1 cellular context compared by ENCODE assay signal in genomic region chr4:87911252-87911774, GRCh38.
TF ChIP-seq lines count a peak whose summit lies in the region.

No MANE protein-coding gene starts in this region.

TF ChIP-seq in HepG2, 621 proteins besides CTCF, POLR2A, EP300 and RAD21 (continued from another document and continues in another):
- TF ChIP-seq ZNF503 (CRISPR knock-in tag; IDR thresholded peaks at IDR 0.05), result peak; percentile 89
- TF ChIP-seq ZSCAN9 (CRISPR knock-in tag; IDR thresholded peaks at IDR 0.05; ENCODE audit: borderline replicate concordance), result peak; percentile 52; the same call in 1 of the 2 replicates
- TF ChIP-seq MBD4 (IDR thresholded peaks at IDR 0.05; ENCODE audit: borderline replicate concordance, low read length), result no peak
- TF ChIP-seq, protein P1, sequence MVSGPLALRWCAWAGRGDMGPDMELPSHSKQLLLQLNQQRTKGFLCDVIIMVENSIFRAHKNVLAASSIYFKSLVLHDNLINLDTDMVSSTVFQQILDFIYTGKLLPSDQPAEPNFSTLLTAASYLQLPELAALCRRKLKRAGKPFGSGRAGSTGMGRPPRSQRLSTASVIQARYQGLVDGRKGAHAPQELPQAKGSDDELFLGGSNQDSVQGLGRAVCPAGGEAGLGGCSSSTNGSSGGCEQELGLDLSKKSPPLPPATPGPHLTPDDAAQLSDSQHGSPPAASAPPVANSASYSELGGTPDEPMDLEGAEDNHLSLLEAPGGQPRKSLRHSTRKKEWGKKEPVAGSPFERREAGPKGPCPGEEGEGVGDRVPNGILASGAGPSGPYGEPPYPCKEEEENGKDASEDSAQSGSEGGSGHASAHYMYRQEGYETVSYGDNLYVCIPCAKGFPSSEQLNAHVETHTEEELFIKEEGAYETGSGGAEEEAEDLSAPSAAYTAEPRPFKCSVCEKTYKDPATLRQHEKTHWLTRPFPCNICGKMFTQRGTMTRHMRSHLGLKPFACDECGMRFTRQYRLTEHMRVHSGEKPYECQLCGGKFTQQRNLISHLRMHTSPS (CRISPR knock-in tag; IDR thresholded peaks at IDR 0.05; ENCODE audit: low read depth), result peak; percentile 91
- 0 out of 2 replicates have a peak, but pooled peaks have one; percentile 12 for TF ChIP-seq SP5 (CRISPR knock-in tag; IDR thresholded peaks at IDR 0.05; ENCODE audit: borderline replicate concordance, low read depth)
- peak; percentile 56; the same call in 1 of the 2 replicates for TF ChIP-seq ATF2 (CRISPR knock-in tag; IDR thresholded peaks at IDR 0.05)
- peak; percentile 96 for TF ChIP-seq SOX5 (CRISPR knock-in tag; IDR thresholded peaks at IDR 0.05; ENCODE audit: borderline replicate concordance)
- TF ChIP-seq HMGXB4 (CRISPR knock-in tag; IDR thresholded peaks at IDR 0.05; ENCODE audit: borderline replicate concordance in 1 of 2, low read depth in 1 of 2), result no peak
- TF ChIP-seq ZNF629 (CRISPR knock-in tag; conservative IDR thresholded peaks at IDR 0.05), result 0 out of 2 replicates have a peak, but pooled peaks have one; percentile 8
- TF ChIP-seq ZBTB8A (CRISPR knock-in tag; IDR thresholded peaks at IDR 0.05; ENCODE audit: borderline replicate concordance, low read depth), result no peak
- TF ChIP-seq, protein P2, sequence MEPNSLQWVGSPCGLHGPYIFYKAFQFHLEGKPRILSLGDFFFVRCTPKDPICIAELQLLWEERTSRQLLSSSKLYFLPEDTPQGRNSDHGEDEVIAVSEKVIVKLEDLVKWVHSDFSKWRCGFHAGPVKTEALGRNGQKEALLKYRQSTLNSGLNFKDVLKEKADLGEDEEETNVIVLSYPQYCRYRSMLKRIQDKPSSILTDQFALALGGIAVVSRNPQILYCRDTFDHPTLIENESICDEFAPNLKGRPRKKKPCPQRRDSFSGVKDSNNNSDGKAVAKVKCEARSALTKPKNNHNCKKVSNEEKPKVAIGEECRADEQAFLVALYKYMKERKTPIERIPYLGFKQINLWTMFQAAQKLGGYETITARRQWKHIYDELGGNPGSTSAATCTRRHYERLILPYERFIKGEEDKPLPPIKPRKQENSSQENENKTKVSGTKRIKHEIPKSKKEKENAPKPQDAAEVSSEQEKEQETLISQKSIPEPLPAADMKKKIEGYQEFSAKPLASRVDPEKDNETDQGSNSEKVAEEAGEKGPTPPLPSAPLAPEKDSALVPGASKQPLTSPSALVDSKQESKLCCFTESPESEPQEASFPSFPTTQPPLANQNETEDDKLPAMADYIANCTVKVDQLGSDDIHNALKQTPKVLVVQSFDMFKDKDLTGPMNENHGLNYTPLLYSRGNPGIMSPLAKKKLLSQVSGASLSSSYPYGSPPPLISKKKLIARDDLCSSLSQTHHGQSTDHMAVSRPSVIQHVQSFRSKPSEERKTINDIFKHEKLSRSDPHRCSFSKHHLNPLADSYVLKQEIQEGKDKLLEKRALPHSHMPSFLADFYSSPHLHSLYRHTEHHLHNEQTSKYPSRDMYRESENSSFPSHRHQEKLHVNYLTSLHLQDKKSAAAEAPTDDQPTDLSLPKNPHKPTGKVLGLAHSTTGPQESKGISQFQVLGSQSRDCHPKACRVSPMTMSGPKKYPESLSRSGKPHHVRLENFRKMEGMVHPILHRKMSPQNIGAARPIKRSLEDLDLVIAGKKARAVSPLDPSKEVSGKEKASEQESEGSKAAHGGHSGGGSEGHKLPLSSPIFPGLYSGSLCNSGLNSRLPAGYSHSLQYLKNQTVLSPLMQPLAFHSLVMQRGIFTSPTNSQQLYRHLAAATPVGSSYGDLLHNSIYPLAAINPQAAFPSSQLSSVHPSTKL (CRISPR knock-in tag; IDR thresholded peaks at IDR 0.05), result peak; percentile 96
- TF ChIP-seq, protein P3, sequence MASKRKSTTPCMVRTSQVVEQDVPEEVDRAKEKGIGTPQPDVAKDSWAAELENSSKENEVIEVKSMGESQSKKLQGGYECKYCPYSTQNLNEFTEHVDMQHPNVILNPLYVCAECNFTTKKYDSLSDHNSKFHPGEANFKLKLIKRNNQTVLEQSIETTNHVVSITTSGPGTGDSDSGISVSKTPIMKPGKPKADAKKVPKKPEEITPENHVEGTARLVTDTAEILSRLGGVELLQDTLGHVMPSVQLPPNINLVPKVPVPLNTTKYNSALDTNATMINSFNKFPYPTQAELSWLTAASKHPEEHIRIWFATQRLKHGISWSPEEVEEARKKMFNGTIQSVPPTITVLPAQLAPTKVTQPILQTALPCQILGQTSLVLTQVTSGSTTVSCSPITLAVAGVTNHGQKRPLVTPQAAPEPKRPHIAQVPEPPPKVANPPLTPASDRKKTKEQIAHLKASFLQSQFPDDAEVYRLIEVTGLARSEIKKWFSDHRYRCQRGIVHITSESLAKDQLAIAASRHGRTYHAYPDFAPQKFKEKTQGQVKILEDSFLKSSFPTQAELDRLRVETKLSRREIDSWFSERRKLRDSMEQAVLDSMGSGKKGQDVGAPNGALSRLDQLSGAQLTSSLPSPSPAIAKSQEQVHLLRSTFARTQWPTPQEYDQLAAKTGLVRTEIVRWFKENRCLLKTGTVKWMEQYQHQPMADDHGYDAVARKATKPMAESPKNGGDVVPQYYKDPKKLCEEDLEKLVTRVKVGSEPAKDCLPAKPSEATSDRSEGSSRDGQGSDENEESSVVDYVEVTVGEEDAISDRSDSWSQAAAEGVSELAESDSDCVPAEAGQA (IDR thresholded peaks at IDR 0.05; ENCODE audit: low read depth), result no peak
- TF ChIP-seq, protein P3 (CRISPR knock-in tag; IDR thresholded peaks at IDR 0.05; ENCODE audit: borderline replicate concordance), result peak; percentile 71; the same call in 1 of the 2 replicates
- TF ChIP-seq, protein P4, sequence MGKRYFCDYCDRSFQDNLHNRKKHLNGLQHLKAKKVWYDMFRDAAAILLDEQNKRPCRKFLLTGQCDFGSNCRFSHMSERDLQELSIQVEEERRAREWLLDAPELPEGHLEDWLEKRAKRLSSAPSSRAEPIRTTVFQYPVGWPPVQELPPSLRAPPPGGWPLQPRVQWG (CRISPR knock-in tag; IDR thresholded peaks at IDR 0.05; ENCODE audit: borderline replicate concordance, low read depth), result no peak
- no peak for TF ChIP-seq SRY (CRISPR knock-in tag; IDR thresholded peaks at IDR 0.05)
- peak; percentile 75; the same call in 1 of the 2 replicates for TF ChIP-seq ZNF124 (CRISPR knock-in tag; IDR thresholded peaks at IDR 0.05)
- no peak for TF ChIP-seq KDM2A (CRISPR knock-in tag; IDR thresholded peaks at IDR 0.05; ENCODE audit: borderline replicate concordance, low read depth)
- no peak for TF ChIP-seq ZNF879 (CRISPR knock-in tag; IDR thresholded peaks at IDR 0.05)
- 0 out of 2 replicates have a peak, but pooled peaks have one; percentile 21 for TF ChIP-seq ZFY (CRISPR knock-in tag; IDR thresholded peaks at IDR 0.05)
- no peak for TF ChIP-seq ZNF547 (CRISPR knock-in tag; IDR thresholded peaks at IDR 0.05)
- 0 out of 2 replicates have a peak, but pooled peaks have one; percentile 11 for TF ChIP-seq ARID4A (CRISPR knock-in tag; IDR thresholded peaks at IDR 0.05; ENCODE audit: borderline replicate concordance)
- TF ChIP-seq, protein P5, sequence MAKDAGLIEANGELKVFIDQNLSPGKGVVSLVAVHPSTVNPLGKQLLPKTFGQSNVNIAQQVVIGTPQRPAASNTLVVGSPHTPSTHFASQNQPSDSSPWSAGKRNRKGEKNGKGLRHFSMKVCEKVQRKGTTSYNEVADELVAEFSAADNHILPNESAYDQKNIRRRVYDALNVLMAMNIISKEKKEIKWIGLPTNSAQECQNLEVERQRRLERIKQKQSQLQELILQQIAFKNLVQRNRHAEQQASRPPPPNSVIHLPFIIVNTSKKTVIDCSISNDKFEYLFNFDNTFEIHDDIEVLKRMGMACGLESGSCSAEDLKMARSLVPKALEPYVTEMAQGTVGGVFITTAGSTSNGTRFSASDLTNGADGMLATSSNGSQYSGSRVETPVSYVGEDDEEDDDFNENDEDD (CRISPR knock-in tag; IDR thresholded peaks at IDR 0.05; ENCODE audit: borderline replicate concordance), result peak; percentile 25; the same call in 1 of the 2 replicates
- TF ChIP-seq KAT2B (IDR thresholded peaks at IDR 0.05; ENCODE audit: borderline replicate concordance, low read depth, low read length), result peak; percentile 28; the same call in 1 of the 2 replicates
- TF ChIP-seq RXRA (CRISPR knock-in tag; IDR thresholded peaks at IDR 0.05), result peak; percentile 60; the same call in 1 of the 2 replicates
- peak; percentile 60; the same call in 1 of the 2 replicates for TF ChIP-seq IKZF5 (CRISPR knock-in tag; IDR thresholded peaks at IDR 0.05)
